ENCODE assay signal across 10 cellular contexts in the genomic region with DNA sequence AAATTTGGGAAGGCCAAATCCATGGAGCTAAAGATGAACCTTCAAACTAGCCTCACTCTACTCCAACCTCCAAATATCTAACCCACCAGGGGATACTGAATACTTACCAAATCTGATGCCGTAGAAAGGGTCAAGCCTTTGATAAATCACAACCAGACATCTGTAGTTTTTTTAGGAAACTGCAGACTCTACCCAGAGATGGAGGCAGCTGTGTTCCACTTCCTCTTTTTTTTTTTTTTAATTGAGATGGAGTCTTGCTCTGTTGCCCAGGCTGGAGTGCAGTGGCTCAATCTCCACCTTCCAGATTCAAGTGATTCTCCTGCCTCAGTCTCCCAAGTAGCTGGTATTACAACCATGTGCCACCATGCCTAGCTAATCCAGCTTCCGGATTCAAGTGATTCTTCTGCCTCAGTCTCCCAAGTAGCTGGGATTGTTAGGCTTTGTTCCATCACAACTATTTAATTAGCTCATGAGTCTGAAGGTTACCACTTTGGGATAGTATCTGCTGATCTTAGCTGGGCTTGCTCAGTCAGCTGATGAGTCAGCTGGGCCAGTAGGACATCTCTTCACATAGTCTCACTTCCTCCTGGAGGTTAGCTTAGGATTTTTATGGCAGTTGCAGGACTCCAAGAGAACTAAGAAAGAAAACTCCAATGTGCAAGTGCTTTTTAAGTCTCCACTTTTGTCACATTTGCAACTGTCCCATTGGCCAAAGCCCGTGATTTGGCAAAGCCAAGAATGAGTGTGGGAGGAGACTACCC. TPM values are rescaled to one million over a fixed set of nuclear protein-coding genes. Genes with fewer than 3 reads are reported as not detected.
DNase-seq lines count a peak whose midpoint lies in the region; ATAC-seq and TF ChIP-seq lines count a peak whose summit lies in the region.
"Had no signal": no experiment of that assay in that cellular context is flagged by ENCODE, and none has a peak within 500 bp of the region (broad histone marks: within the 10 kb centered on the region; RNA-seq: fewer than 3 reads in every experiment).

No MANE protein-coding gene starts in this region.

- H3K9me3 Mint-ChIP-seq in activated T-cell treated with anti-CD3 and anti-CD28 coated beads, Interleukin-2, amount 50 U/mL, for 72 hours, result no peaks in the 10 kb centered on the region
- no peaks in the 10 kb centered on the region for H3K9me3 Mint-ChIP-seq in activated CD4-positive, alpha-beta T cell treated with anti-CD3 and anti-CD28 coated beads, Interleukin-2, amount 10 ng/mL, durations not matched to agents 7 days and 5 days

- CTCF ChIA-PET in activated CD4-positive, alpha-beta T cell treated with anti-CD3 and anti-CD28 coated beads, Interleukin-2, amount 10 ng/mL, durations not matched to agents 7 days and 5 days (lab: Charles Lee), result no interaction called here

- peak; percentile 37 for DNase-seq in NAMALWA (ENCODE audit: low spot score)
- no peak for DNase-seq in left lobe of liver (ENCODE audit: low spot score)
- DNase-seq in dorsolateral prefrontal cortex, result no peak
- DNase-seq in activated T-cell treated with anti-CD3 and anti-CD28 coated beads, Interleukin-2, amount 50 U/mL, for 72 hours, result no peak
- no peak for DNase-seq in activated CD4-positive, alpha-beta T cell treated with anti-CD3 and anti-CD28 coated beads, Interleukin-2, amount 10 ng/mL, durations not matched to agents 7 days and 5 days
- DNase-seq: activated CD4-positive, alpha-beta T cell treated with anti-CD3 and anti-CD28 coated beads for 36 hours; NCI-H1417 had no signal

- H3K27ac Mint-ChIP-seq in activated T-cell treated with anti-CD3 and anti-CD28 coated beads, Interleukin-2, amount 50 U/mL, for 72 hours, result no peak overlapping the region
- H3K27ac Mint-ChIP-seq in activated CD4-positive, alpha-beta T cell treated with anti-CD3 and anti-CD28 coated beads, Interleukin-2, amount 10 ng/mL, durations not matched to agents 7 days and 5 days, result no peak overlapping the region
- H3K27ac Mint-ChIP-seq: activated CD4-positive, alpha-beta T cell treated with anti-CD3 and anti-CD28 coated beads for 36 hours had no signal

- no peaks in the 10 kb centered on the region for H3K36me3 Mint-ChIP-seq in activated T-cell treated with anti-CD3 and anti-CD28 coated beads, Interleukin-2, amount 50 U/mL, for 72 hours (ENCODE audit: insufficient read depth in 2 of 2)
- no peaks in the 10 kb centered on the region for H3K36me3 Mint-ChIP-seq in activated CD4-positive, alpha-beta T cell treated with anti-CD3 and anti-CD28 coated beads, Interleukin-2, amount 10 ng/mL, durations not matched to agents 7 days and 5 days (ENCODE audit: low read depth)

- H3K27me3 ChIP-seq in dorsolateral prefrontal cortex, result no peaks in the 10 kb centered on the region

- POLR2A ChIA-PET in activated CD4-positive, alpha-beta T cell treated with anti-CD3 and anti-CD28 coated beads, Interleukin-2, amount 10 ng/mL, durations not matched to agents 7 days and 5 days (lab: Charles Lee), result interaction anchor here (0.7 kb wide), 1 partner anchor 37 kb away, joined by 4 read pairs; no protein-coding TSS in a partner anchor

- H3K4me1 Mint-ChIP-seq in activated T-cell treated with anti-CD3 and anti-CD28 coated beads, Interleukin-2, amount 50 U/mL, for 72 hours (ENCODE audit: low read depth), result no peaks in the 10 kb centered on the region
- no peaks in the 10 kb centered on the region for H3K4me1 Mint-ChIP-seq in activated CD4-positive, alpha-beta T cell treated with anti-CD3 and anti-CD28 coated beads, Interleukin-2, amount 10 ng/mL, durations not matched to agents 7 days and 5 days
- H3K4me1 Mint-ChIP-seq: activated CD4-positive, alpha-beta T cell treated with anti-CD3 and anti-CD28 coated beads for 36 hours had no signal

- H3K27me3 Mint-ChIP-seq in activated T-cell treated with anti-CD3 and anti-CD28 coated beads, Interleukin-2, amount 50 U/mL, for 72 hours (ENCODE audit: low read depth), result peaks cover 40% of the 10 kb centered on the region
- H3K27me3 Mint-ChIP-seq in activated CD4-positive, alpha-beta T cell treated with anti-CD3 and anti-CD28 coated beads, Interleukin-2, amount 10 ng/mL, durations not matched to agents 7 days and 5 days, result peaks cover 25% of the 10 kb centered on the region

- H3K27ac ChIP-seq in dorsolateral prefrontal cortex, result no peak overlapping the region

- no peak overlapping the region for H3K4me3 Mint-ChIP-seq in activated T-cell treated with anti-CD3 and anti-CD28 coated beads, Interleukin-2, amount 50 U/mL, for 72 hours
- no peak overlapping the region for H3K4me3 Mint-ChIP-seq in activated CD4-positive, alpha-beta T cell treated with anti-CD3 and anti-CD28 coated beads, Interleukin-2, amount 10 ng/mL, durations not matched to agents 7 days and 5 days
- H3K4me3 Mint-ChIP-seq: activated CD4-positive, alpha-beta T cell treated with anti-CD3 and anti-CD28 coated beads for 36 hours had no signal

- intact Hi-C loops in dorsolateral prefrontal cortex (cut with DNase I), result no loop called here

- no peak for TF ChIP-seq CTCF in dorsolateral prefrontal cortex (IDR thresholded peaks at IDR 0.05 in 54 of 56, conservative IDR thresholded peaks at IDR 0.05 in 2 of 56; ENCODE audit: low read depth in 1 of 56, partially characterized antibody in 56 of 56)

- ATAC-seq in GM18873 (IDR thresholded peaks at IDR 0.05; ENCODE audit: low FRiP score, unreplicated experiment), result peak; percentile 76
- ATAC-seq in HG02763 (IDR thresholded peaks at IDR 0.05; ENCODE audit: unreplicated experiment), result peak; percentile 93
- peak; percentile 89 for ATAC-seq in left lobe of liver
- ATAC-seq in activated T-cell treated with anti-CD3 and anti-CD28 coated beads, Interleukin-2, amount 50 U/mL, for 72 hours (replicated peaks in 1 of 2), result no peak
- no peak for ATAC-seq in GM19328 (IDR thresholded peaks at IDR 0.05; ENCODE audit: unreplicated experiment)
- ATAC-seq: activated CD4-positive, alpha-beta T cell treated with anti-CD3 and anti-CD28 coated beads for 36 hours had no signal

- H3K4me3 ChIP-seq in dorsolateral prefrontal cortex, result no peak overlapping the region

RNA-seq across cellular contexts. Expression of gene FRK, which starts 13.3 kb away (rescaled TPM):
- total RNA-seq in left lobe of liver (12.6 TPM), dorsolateral prefrontal cortex (1 to 10 TPM in 102 of 120 experiments, under 1 TPM in 18; 0.63 to 3.4 (median 1.4) TPM)
- total RNA-seq in activated T-cell treated with anti-CD3 and anti-CD28 coated beads, Interleukin-2, amount 50 U/mL, for 72 hours, result under 1 TPM; 0.02 to 0.05 TPM
- under 1 TPM; 0.02 TPM for total RNA-seq in activated CD4-positive, alpha-beta T cell treated with anti-CD3 and anti-CD28 coated beads, Interleukin-2, amount 10 ng/mL, durations not matched to agents 7 days and 5 days

RNA-seq across cellular contexts. Expression of gene NT5DC1, which starts 53.3 kb away (rescaled TPM):
- total RNA-seq in left lobe of liver (50.4 TPM), dorsolateral prefrontal cortex (100 to 1,000 TPM in 1 of 120 experiments, 10 to 100 TPM in 119; 19.0 to 111 (median 44.0) TPM)
- total RNA-seq in activated T-cell treated with anti-CD3 and anti-CD28 coated beads, Interleukin-2, amount 50 U/mL, for 72 hours, result 10 to 100 TPM; 49.2 to 55.8 TPM
- 10 to 100 TPM; 30.2 to 31.7 TPM for total RNA-seq in activated CD4-positive, alpha-beta T cell treated with anti-CD3 and anti-CD28 coated beads, Interleukin-2, amount 10 ng/mL, durations not matched to agents 7 days and 5 days

Comparison
In these comparisons a context has a peak if more than half of its experiments do, and no peak if none do; other contexts are left out.
1. ATAC-seq: peak in GM18873 (single experiment), HG02763 (single experiment) and left lobe of liver (single experiment); none in activated T-cell treated with anti-CD3 and anti-CD28 coated beads, Interleukin-2, amount 50 U/mL, for 72 hours (0 of 2) and GM19328 (single experiment).